In genomic region chr3:171320721-171321120, GRCh38 we compare ENCODE assay signal across 12 cellular contexts.
A peak's percentile ranks its signal among the peaks of the same experiment; 100 is the strongest.
DNase-seq lines count a peak whose midpoint lies in the region; ATAC-seq and TF ChIP-seq lines count a peak whose summit lies in the region.
"Had no signal": no experiment of that assay in that cellular context is flagged by ENCODE, and none has a peak within 500 bp of the region (broad histone marks: within the 10 kb centered on the region; RNA-seq: fewer than 3 reads in every experiment).

No MANE protein-coding gene starts in this region.

- no peaks in the 10 kb centered on the region for H3K79me2 ChIP-seq in fibroblast of lung (ENCODE audit: control insufficient read depth, insufficient read depth, low read length)

- H3K9ac ChIP-seq in fibroblast of lung (ENCODE audit: insufficient read depth, low read length) = no peak overlapping the region

- H3K36me3 ChIP-seq in fibroblast of lung (ENCODE audit: control insufficient read depth, insufficient read depth, low read length) = no peaks in the 10 kb centered on the region

- peak; percentile 93 for ATAC-seq in Right ventricle myocardium inferior
- ATAC-seq in GM21717 (IDR thresholded peaks at IDR 0.05; ENCODE audit: unreplicated experiment) = no peak
- ATAC-seq: A549, Panc1 had no signal

- H3K9me3 ChIP-seq in fibroblast of lung (ENCODE audit: control insufficient read depth, insufficient read depth, low read depth, low read length) = no peaks in the 10 kb centered on the region
- H3K9me3 ChIP-seq: A549 had no signal

- H3K4me2 ChIP-seq in fibroblast of lung (ENCODE audit: extremely low read depth, insufficient read depth, low read length) = peak overlapping the region; percentile 4
- H3K4me2 ChIP-seq: A549 had no signal

- no peaks in the 10 kb centered on the region for H4K20me1 ChIP-seq in fibroblast of lung (ENCODE audit: control insufficient read depth, extremely low read depth, insufficient read depth, low read length)

- no peak for TF ChIP-seq CTCF in fibroblast of lung (conservative IDR thresholded peaks at IDR 0.05 in 1 of 2, IDR thresholded peaks at IDR 0.05 in 1 of 2; ENCODE audit: low read depth in 1 of 2, low read length in 2 of 2)

- H3K4me3 ChIP-seq in fibroblast of lung (replicated peaks in 1 of 4; ENCODE audit: control extremely low read depth in 1 of 4, insufficient read depth in 1 of 4, low read depth in 3 of 4, low read length in 4 of 4) = no peak overlapping the region
- H3K4me3 ChIP-seq: A549 had no signal

- H2AFZ ChIP-seq in fibroblast of lung (ENCODE audit: low read length) = no peak overlapping the region

- DNase-seq in Right ventricle myocardium inferior (ENCODE audit: missing footprints) (no peak), cardiac septum (ENCODE audit: low spot score) (no peak), fibroblast of lung (ENCODE audit: low read depth in 2 of 2) (peak; percentile 36 to 64), myocyte (ENCODE audit: low read depth) (peak; percentile 72), HK-2 (ENCODE audit: unreplicated experiment) (no peak), NAMALWA (ENCODE audit: low spot score) (no peak)
- DNase-seq in stimulated activated CD4-positive, alpha-beta T cell treated with anti-CD3 and anti-CD28 coated beads, Interleukin-15, amount 100 ng/mL, for 24 hours = no peak
- DNase-seq: DND-41, NCI-H187 had no signal

- peaks cover 5% of the 10 kb centered on the region for H3K4me1 ChIP-seq in fibroblast of lung (ENCODE audit: control insufficient read depth, extremely low read depth, insufficient read depth, low read length)
- H3K4me1 ChIP-seq: A549 had no signal

- H3K27ac ChIP-seq in fibroblast of lung (ENCODE audit: insufficient read depth, low read length) = no peak overlapping the region
- H3K27ac ChIP-seq: A549 had no signal

- no peaks in the 10 kb centered on the region for H3K27me3 ChIP-seq in fibroblast of lung (ENCODE audit: control insufficient read depth, insufficient read depth, low read length)

- intact Hi-C loops in Right ventricle myocardium inferior (cut with DNase I) = loop anchor here (5.0 to 10.0 kb wide), 3 partner anchors 133 to 244 kb away; no protein-coding TSS in a partner anchor
- intact Hi-C loops in cardiac septum (cut with DNase I) = loop anchor here (5.0 kb wide), 1 partner anchor 97 kb away; no protein-coding TSS in a partner anchor

Comparison
In these comparisons a context has a peak if more than half of its experiments do, and no peak if none do; other contexts are left out.
1. DNase-seq: peak in fibroblast of lung (2 of 2) and myocyte (single experiment); none in Right ventricle myocardium inferior (single experiment), cardiac septum (single experiment), stimulated activated CD4-positive, alpha-beta T cell treated with anti-CD3 and anti-CD28 coated beads, Interleukin-15, amount 100 ng/mL, for 24 hours (single experiment), HK-2 (single experiment) and NAMALWA (single experiment).